ENCODE assay signal across 23 cellular contexts in genomic region chr1:156407760-156408159, GRCh38. TPM values are rescaled to one million over a fixed set of nuclear protein-coding genes. Genes with fewer than 3 reads are reported as not detected.
"Had no signal": no experiment of that assay in that cellular context is flagged by ENCODE, and none has a peak within 500 bp of the region (broad histone marks: within the 10 kb centered on the region; RNA-seq: fewer than 3 reads in every experiment).

No MANE protein-coding gene starts in this region.

- ATAC-seq: activated CD8-positive, alpha-beta T cell treated with anti-CD3 and anti-CD28 coated beads for 36 hours; K562; Panc1 had no signal

- DNase-seq: activated CD4-positive, alpha-beta T cell treated with anti-CD3 and anti-CD28 coated beads, Interleukin-2, amount 10 ng/mL, durations not matched to agents 24 days and 14 days; activated CD4-positive, alpha-beta T cell treated with anti-CD3 and anti-CD28 coated beads, Interleukin-2, amount 50 U/mL, for 4 hours; activated CD8-positive, alpha-beta T cell treated with anti-CD3 and anti-CD28 coated beads for 36 hours; activated gamma-delta T cell; activated naive CD4-positive, alpha-beta T cell treated with Interleukin-2 at 50 U/mL for 16 hours; activated naive CD8-positive, alpha-beta T cell treated with anti-CD3 and anti-CD28 coated beads, Interleukin-2, amount 10 ng/mL, durations not matched to agents 7 days and 5 days; activated T-cell treated with anti-CD3 and anti-CD28 coated beads, Interleukin-2, amount 50 U/mL, for 24 hours; brain microvascular endothelial cell; NCI-H1105; NCI-H1417 treated with DMSO at 0.1 percent for 48 hours; NCI-H187 treated with DMSO at 0.1 percent for 48 hours; NCI-H226; SHP77; SJCRH30 had no signal

- H3K36me3 ChIP-seq: brain microvascular endothelial cell, SJCRH30 had no signal

- H3K9me3 ChIP-seq: SJCRH30 had no signal

- H3K4me1 ChIP-seq: SJCRH30 had no signal

- H3K4me3 ChIP-seq: K562, SJCRH30, SK-N-MC had no signal

- H3K27me3 ChIP-seq: SJCRH30 had no signal

- H3K27ac ChIP-seq: brain microvascular endothelial cell, SJCRH30, SK-N-MC had no signal

RNA-seq across cellular contexts. Expression of gene RHBG, which starts 38.7 kb away (rescaled TPM):
- total RNA-seq: activated CD4-positive, alpha-beta T cell treated with anti-CD3 and anti-CD28 coated beads, Interleukin-2, amount 10 ng/mL, durations not matched to agents 24 days and 14 days; activated CD8-positive, alpha-beta memory T cell treated with anti-CD3 and anti-CD28 coated beads for 36 hours; activated CD8-positive, alpha-beta T cell treated with anti-CD3 and anti-CD28 coated beads for 36 hours; activated naive CD8-positive, alpha-beta T cell treated with anti-CD3 and anti-CD28 coated beads, Interleukin-2, amount 10 ng/mL, durations not matched to agents 7 days and 5 days; activated T-helper 2 cell treated with anti-CD3 and anti-CD28 coated beads, Interferon-gamma antibody, Interleukin-2, Interleukin-4, amounts not matched to agents 10 μg/mL and 5 μg/mL and 100 μg/mL, durations not matched to agents 14 hours and 24 hours and 36 hours; K562; M059J; RPMI7951; SJCRH30; T-helper 1 cell treated with Interleukin-12 subunit alpha and Interleukin-12 subunit beta and Interleukin-4 antibody, amounts not matched to agents 30 ng/mL and 1 ng/mL, for 36 hours; T-helper 2 cell treated with Interferon-gamma antibody and Interleukin-4, amounts not matched to agents 100 ng/mL and 5 ng/mL, for 36 hours had no signal
